1 cellular context compared by ENCODE assay signal in genomic region chr12:111424793-111425251, GRCh38.
TF ChIP-seq lines count a peak whose summit lies in the region.

No MANE protein-coding gene starts in this region.

TF ChIP-seq in GM23338, 12 proteins besides CTCF, POLR2A, EP300 and RAD21:
- TF ChIP-seq ZNF462 (CRISPR knock-in tag; IDR thresholded peaks at IDR 0.05) = no peak
- TF ChIP-seq ZNF331 (CRISPR knock-in tag; IDR thresholded peaks at IDR 0.05; ENCODE audit: low read depth) = no peak
- TF ChIP-seq ZNF114 (CRISPR knock-in tag; IDR thresholded peaks at IDR 0.05) = no peak
- no peak for TF ChIP-seq REST (IDR thresholded peaks at IDR 0.05; ENCODE audit: unreplicated experiment)
